ENCODE assay signal across 21 cellular contexts in genomic region chr6:97014595-97014994, GRCh38.
DNase-seq lines count a peak whose midpoint lies in the region; ATAC-seq, FAIRE-seq and TF ChIP-seq lines count a peak whose summit lies in the region.
"Had no signal": no experiment of that assay in that cellular context is flagged by ENCODE, and none has a peak within 500 bp of the region (broad histone marks: within the 10 kb centered on the region; RNA-seq: fewer than 3 reads in every experiment).

No MANE protein-coding gene starts in this region.

- H2BK15ac ChIP-seq in mesendoderm (replicated peaks; ENCODE audit: low read depth) = no peak overlapping the region

- no peak overlapping the region for H3K56ac ChIP-seq in mesendoderm (ENCODE audit: low read length)

- ATAC-seq in HG02678 (IDR thresholded peaks at IDR 0.05; ENCODE audit: unreplicated experiment) (no peak), GM18873 (IDR thresholded peaks at IDR 0.05; ENCODE audit: low FRiP score, unreplicated experiment) (no peak), GM21423 (IDR thresholded peaks at IDR 0.05; ENCODE audit: unreplicated experiment) (no peak)

- H3K4me3 ChIP-seq in dorsolateral prefrontal cortex (no peak overlapping the region), mesendoderm (ENCODE audit: low read length) (no peak overlapping the region)
- H3K4me3 ChIP-seq: BLaER1 had no signal

- intact Hi-C loops in dorsolateral prefrontal cortex (cut with DNase I) = loop anchor here in 1 of 2 donors (5.0 kb wide), 1 partner anchor 33 kb away; no protein-coding TSS in a partner anchor

- no peak overlapping the region for H4K5ac ChIP-seq in mesendoderm (ENCODE audit: low read length)

- no peak overlapping the region for H3K4me2 ChIP-seq in mesendoderm (ENCODE audit: low read length)
- H3K4me2 ChIP-seq: BLaER1 had no signal

- H2BK5ac ChIP-seq in mesendoderm (ENCODE audit: low read length) = no peak overlapping the region

- H3K27me3 ChIP-seq in dorsolateral prefrontal cortex (no peaks in the 10 kb centered on the region), mesendoderm (ENCODE audit: insufficient read depth, low read length, poor library complexity) (no peaks in the 10 kb centered on the region)
- H3K27me3 ChIP-seq: BE2C, BLaER1 had no signal

- H3K79me2 ChIP-seq in mesendoderm (ENCODE audit: control insufficient read depth, insufficient read depth, low read length) = no peaks in the 10 kb centered on the region

- no peaks in the 10 kb centered on the region for H3K36me3 ChIP-seq in mesendoderm (ENCODE audit: control insufficient read depth, insufficient read depth, low read length)
- H3K36me3 ChIP-seq: BE2C, BLaER1 had no signal

- H4K8ac ChIP-seq in mesendoderm (ENCODE audit: low read depth, low read length) = no peak overlapping the region

- H2AK5ac ChIP-seq in mesendoderm (ENCODE audit: low read length) = no peak overlapping the region

- no peak overlapping the region for H3K9ac ChIP-seq in mesendoderm (ENCODE audit: low read length)
- H3K9ac ChIP-seq: BLaER1 had no signal

- TF ChIP-seq CTCF in dorsolateral prefrontal cortex (IDR thresholded peaks at IDR 0.05 in 54 of 56, conservative IDR thresholded peaks at IDR 0.05 in 2 of 56; ENCODE audit: low read depth in 1 of 56, partially characterized antibody in 56 of 56) = no peak
- no peak for TF ChIP-seq CTCF in D721Med (IDR thresholded peaks at IDR 0.05; ENCODE audit: insufficient read depth, missing control alignments)

- no peak overlapping the region for H3K23ac ChIP-seq in mesendoderm (ENCODE audit: low read length)

- no peaks in the 10 kb centered on the region for H3K79me1 ChIP-seq in mesendoderm (ENCODE audit: low read length)

- no peak overlapping the region for H3K4ac ChIP-seq in mesendoderm (ENCODE audit: low read depth, low read length)

- H3K18ac ChIP-seq in mesendoderm (ENCODE audit: low read length) = no peak overlapping the region

- no peak for DNase-seq in dorsolateral prefrontal cortex
- DNase-seq in mesendoderm = peak; percentile 7
- DNase-seq in substantia nigra (lab: John Stamatoyannopoulos, UW) = no peak
- DNase-seq in D721Med (ENCODE audit: insufficient read length, low spot score) = no peak
- DNase-seq: 8988T; ACHN; BE2C; C1 segment of cervical spinal cord; CD4-positive, alpha-beta memory T cell; CD4-positive, CD25-positive, alpha-beta regulatory T cell; CD8-positive, alpha-beta memory T cell; COR-L47; DMS79 treated with DMSO at 0.1 percent for 48 hours; GF-D8 had no signal

- H3K27ac ChIP-seq in dorsolateral prefrontal cortex (peak overlapping the region in 34 of 59 donors; percentile 6 to 97 (median 55)), mesendoderm (ENCODE audit: low read depth, low read length) (no peak overlapping the region), substantia nigra (ENCODE audit: low read depth, low read length, poor library complexity, severe bottlenecking) (peak overlapping the region; percentile 35)
- H3K27ac ChIP-seq: BLaER1 had no signal

- H3K4me1 ChIP-seq in mesendoderm (ENCODE audit: control insufficient read depth, low read depth, low read length) = no peaks in the 10 kb centered on the region
- H3K4me1 ChIP-seq: BE2C, BLaER1 had no signal

- WGBS in mesendoderm (ENCODE audit: extremely low coverage, insufficient coverage, low lambda C conversion rate) = no CpG with 5 or more reads among the region's 2 CpGs

- FAIRE-seq in D721Med (lab: Jason Lieb, UNC) = no peak
- FAIRE-seq: A204.1, G401.6, GM12891 had no signal

- no peak overlapping the region for H2BK120ac ChIP-seq in mesendoderm (ENCODE audit: low read depth, low read length)
